ENCODE assay signal across 1 cellular context in the genomic region with DNA sequence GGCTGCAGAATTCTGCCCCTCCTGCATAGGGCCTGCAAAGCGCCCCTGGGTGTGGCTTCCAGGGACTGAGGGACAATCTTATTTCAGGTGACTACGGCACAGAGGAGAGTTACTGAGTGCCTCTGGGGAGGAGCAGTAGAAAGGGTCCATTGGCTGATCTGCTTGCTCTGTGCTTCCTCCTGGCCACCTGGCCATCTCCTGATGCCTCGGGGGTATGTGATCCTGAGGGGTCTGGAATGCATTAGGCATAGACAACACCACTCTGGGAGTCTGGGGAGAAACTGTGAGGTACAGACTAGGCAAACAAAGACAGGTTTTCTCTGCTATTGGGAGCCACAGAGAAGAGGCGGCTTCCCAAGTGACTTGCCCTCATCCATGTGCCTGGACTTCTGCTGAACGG.
TF ChIP-seq lines count a peak whose summit lies in the region.

No MANE protein-coding gene starts in this region.

TF ChIP-seq in HepG2, 621 proteins besides CTCF, POLR2A, EP300 and RAD21:
- TF ChIP-seq, protein P1, sequence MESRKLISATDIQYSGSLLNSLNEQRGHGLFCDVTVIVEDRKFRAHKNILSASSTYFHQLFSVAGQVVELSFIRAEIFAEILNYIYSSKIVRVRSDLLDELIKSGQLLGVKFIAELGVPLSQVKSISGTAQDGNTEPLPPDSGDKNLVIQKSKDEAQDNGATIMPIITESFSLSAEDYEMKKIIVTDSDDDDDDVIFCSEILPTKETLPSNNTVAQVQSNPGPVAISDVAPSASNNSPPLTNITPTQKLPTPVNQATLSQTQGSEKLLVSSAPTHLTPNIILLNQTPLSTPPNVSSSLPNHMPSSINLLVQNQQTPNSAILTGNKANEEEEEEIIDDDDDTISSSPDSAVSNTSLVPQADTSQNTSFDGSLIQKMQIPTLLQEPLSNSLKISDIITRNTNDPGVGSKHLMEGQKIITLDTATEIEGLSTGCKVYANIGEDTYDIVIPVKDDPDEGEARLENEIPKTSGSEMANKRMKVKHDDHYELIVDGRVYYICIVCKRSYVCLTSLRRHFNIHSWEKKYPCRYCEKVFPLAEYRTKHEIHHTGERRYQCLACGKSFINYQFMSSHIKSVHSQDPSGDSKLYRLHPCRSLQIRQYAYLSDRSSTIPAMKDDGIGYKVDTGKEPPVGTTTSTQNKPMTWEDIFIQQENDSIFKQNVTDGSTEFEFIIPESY (CRISPR knock-in tag; IDR thresholded peaks at IDR 0.05): no peak
- TF ChIP-seq, protein P2, sequence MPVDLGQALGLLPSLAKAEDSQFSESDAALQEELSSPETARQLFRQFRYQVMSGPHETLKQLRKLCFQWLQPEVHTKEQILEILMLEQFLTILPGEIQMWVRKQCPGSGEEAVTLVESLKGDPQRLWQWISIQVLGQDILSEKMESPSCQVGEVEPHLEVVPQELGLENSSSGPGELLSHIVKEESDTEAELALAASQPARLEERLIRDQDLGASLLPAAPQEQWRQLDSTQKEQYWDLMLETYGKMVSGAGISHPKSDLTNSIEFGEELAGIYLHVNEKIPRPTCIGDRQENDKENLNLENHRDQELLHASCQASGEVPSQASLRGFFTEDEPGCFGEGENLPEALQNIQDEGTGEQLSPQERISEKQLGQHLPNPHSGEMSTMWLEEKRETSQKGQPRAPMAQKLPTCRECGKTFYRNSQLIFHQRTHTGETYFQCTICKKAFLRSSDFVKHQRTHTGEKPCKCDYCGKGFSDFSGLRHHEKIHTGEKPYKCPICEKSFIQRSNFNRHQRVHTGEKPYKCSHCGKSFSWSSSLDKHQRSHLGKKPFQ (CRISPR knock-in tag; IDR thresholded peaks at IDR 0.05; ENCODE audit: insufficient replicate concordance): no peak
- TF ChIP-seq ZSCAN9 (CRISPR knock-in tag; IDR thresholded peaks at IDR 0.05; ENCODE audit: borderline replicate concordance): no peak
- TF ChIP-seq, protein P3, sequence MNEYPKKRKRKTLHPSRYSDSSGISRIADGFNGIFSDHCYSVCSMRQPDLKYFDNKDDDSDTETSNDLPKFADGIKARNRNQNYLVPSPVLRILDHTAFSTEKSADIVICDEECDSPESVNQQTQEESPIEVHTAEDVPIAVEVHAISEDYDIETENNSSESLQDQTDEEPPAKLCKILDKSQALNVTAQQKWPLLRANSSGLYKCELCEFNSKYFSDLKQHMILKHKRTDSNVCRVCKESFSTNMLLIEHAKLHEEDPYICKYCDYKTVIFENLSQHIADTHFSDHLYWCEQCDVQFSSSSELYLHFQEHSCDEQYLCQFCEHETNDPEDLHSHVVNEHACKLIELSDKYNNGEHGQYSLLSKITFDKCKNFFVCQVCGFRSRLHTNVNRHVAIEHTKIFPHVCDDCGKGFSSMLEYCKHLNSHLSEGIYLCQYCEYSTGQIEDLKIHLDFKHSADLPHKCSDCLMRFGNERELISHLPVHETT (CRISPR knock-in tag; conservative IDR thresholded peaks at IDR 0.05): no peak
- no peak for TF ChIP-seq JDP2 (CRISPR knock-in tag; IDR thresholded peaks at IDR 0.05; ENCODE audit: borderline replicate concordance)
- TF ChIP-seq, protein P4, sequence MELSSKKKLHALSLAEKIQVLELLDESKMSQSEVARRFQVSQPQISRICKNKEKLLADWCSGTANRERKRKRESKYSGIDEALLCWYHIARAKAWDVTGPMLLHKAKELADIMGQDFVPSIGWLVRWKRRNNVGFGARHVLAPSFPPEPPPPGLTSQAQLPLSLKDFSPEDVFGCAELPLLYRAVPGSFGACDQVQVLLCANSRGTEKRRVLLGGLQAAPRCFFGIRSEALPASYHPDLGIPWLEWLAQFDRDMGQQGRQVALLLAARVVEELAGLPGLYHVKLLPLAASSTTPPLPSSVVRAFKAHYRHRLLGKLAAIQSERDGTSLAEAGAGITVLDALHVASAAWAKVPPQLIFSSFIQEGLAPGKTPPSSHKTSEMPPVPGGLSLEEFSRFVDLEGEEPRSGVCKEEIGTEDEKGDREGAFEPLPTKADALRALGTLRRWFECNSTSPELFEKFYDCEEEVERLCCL (CRISPR knock-in tag; IDR thresholded peaks at IDR 0.05; ENCODE audit: borderline replicate concordance): no peak
- no peak for TF ChIP-seq HNRNPL (IDR thresholded peaks at IDR 0.05; ENCODE audit: low read depth, low read length)
